24 cellular contexts compared by ENCODE assay signal in genomic region chr22:47564651-47565050, GRCh38.
DNase-seq lines count a peak whose midpoint lies in the region; ATAC-seq and TF ChIP-seq lines count a peak whose summit lies in the region.
"Had no signal": no experiment of that assay in that cellular context is flagged by ENCODE, and none has a peak within 500 bp of the region (broad histone marks: within the 10 kb centered on the region; RNA-seq: fewer than 3 reads in every experiment).

No MANE protein-coding gene starts in this region.

- H3K9ac ChIP-seq in BLaER1 (no peak overlapping the region), DND-41 (ENCODE audit: low read depth, low read length) (no peak overlapping the region)
- H3K9ac ChIP-seq: KMS-11 had no signal

- H3K9me3 ChIP-seq in BLaER1: no peaks in the 10 kb centered on the region
- no peaks in the 10 kb centered on the region for H3K9me3 ChIP-seq in DND-41 (ENCODE audit: insufficient read depth, low read length, severe bottlenecking)
- H3K9me3 ChIP-seq: body of pancreas, lower lobe of right lung, prostate gland, suprapubic skin, vagina had no signal

- H3K4me3 ChIP-seq in BLaER1 (no peak overlapping the region), DND-41 (ENCODE audit: low read depth in 1 of 2, low read length in 2 of 2) (no peak overlapping the region)
- H3K4me3 ChIP-seq: body of pancreas, lower lobe of right lung, prostate gland, suprapubic skin, vagina had no signal

- no peak for ATAC-seq in DND-41 (ENCODE audit: insufficient read depth, low read depth)
- ATAC-seq: body of pancreas, foreskin keratinocyte, HCT116 had no signal

- H3K4me1 Mint-ChIP-seq in CD14-positive monocyte: no peaks in the 10 kb centered on the region
- H3K4me1 Mint-ChIP-seq: activated CD4-positive, alpha-beta T cell treated with anti-CD3 and anti-CD28 coated beads, Interleukin-2, amount 10 ng/mL, durations not matched to agents 7 days and 5 days had no signal

- H3K36me3 ChIP-seq in BLaER1: no peaks in the 10 kb centered on the region
- H3K36me3 ChIP-seq in DND-41 (ENCODE audit: insufficient read depth, low read length): no peaks in the 10 kb centered on the region
- H3K36me3 ChIP-seq: lower lobe of right lung, prostate gland, suprapubic skin, vagina had no signal

- H3K4me3 Mint-ChIP-seq in CD14-positive monocyte: no peak overlapping the region
- H3K4me3 Mint-ChIP-seq: activated CD4-positive, alpha-beta T cell treated with anti-CD3 and anti-CD28 coated beads, Interleukin-2, amount 10 ng/mL, durations not matched to agents 7 days and 5 days; CD4-positive, alpha-beta memory T cell had no signal

- no peaks in the 10 kb centered on the region for H3K36me3 Mint-ChIP-seq in CD14-positive monocyte
- H3K36me3 Mint-ChIP-seq: CD4-positive, alpha-beta memory T cell had no signal

- peaks cover 30% of the 10 kb centered on the region for H3K4me1 ChIP-seq in BLaER1
- no peaks in the 10 kb centered on the region for H3K4me1 ChIP-seq in DND-41 (ENCODE audit: insufficient read depth, low read length)
- H3K4me1 ChIP-seq: body of pancreas, foreskin keratinocyte, lower lobe of right lung, prostate gland, suprapubic skin, vagina had no signal

- no peak overlapping the region for H3K27ac Mint-ChIP-seq in CD14-positive monocyte
- H3K27ac Mint-ChIP-seq: activated CD4-positive, alpha-beta T cell treated with anti-CD3 and anti-CD28 coated beads, Interleukin-2, amount 10 ng/mL, durations not matched to agents 7 days and 5 days; CD4-positive, alpha-beta memory T cell had no signal

- H3K27ac ChIP-seq in BLaER1 (no peak overlapping the region), DND-41 (ENCODE audit: low read length) (no peak overlapping the region)
- H3K27ac ChIP-seq: body of pancreas, foreskin keratinocyte, KMS-11, lower lobe of right lung, prostate gland, suprapubic skin, vagina had no signal

- H3K4me2 ChIP-seq in BLaER1: peak overlapping the region; percentile 60
- H3K4me2 ChIP-seq in DND-41 (ENCODE audit: insufficient read depth, low read length): no peak overlapping the region
- H3K4me2 ChIP-seq: KMS-11 had no signal

- peak; percentile 9 for DNase-seq in DND-41
- peak; percentile 51 for DNase-seq in NCI-H510A treated with DMSO at 0.1 percent for 48 hours (lab: John Stamatoyannopoulos, UW)
- peak; percentile 30 for DNase-seq in left kidney (ENCODE audit: low read depth, low spot score)
- no peak for DNase-seq in NCI-H526 (lab: John Stamatoyannopoulos, UW)
- DNase-seq in T-helper 2 cell: no peak
- no peak for DNase-seq in CD14-positive monocyte (ENCODE audit: low spot score)
- DNase-seq: activated CD4-positive, alpha-beta T cell treated with anti-CD3 and anti-CD28 coated beads, Interleukin-2, amount 10 ng/mL, durations not matched to agents 7 days and 5 days; activated effector memory CD4-positive, alpha-beta T cell treated with anti-CD3 and anti-CD28 coated beads, Interleukin-2, amount 50 U/mL, for 16 hours; body of pancreas; CD4-positive, alpha-beta memory T cell; DMS79 treated with DMSO at 0.1 percent for 48 hours; foreskin keratinocyte; lower lobe of right lung; NCI-H2029 treated with DMSO at 0.1 percent for 48 hours; NCI-H774; OCI-M1; SIG-M5; T-helper 1 cell had no signal

- H4K20me1 ChIP-seq in BLaER1 (no peaks in the 10 kb centered on the region), DND-41 (ENCODE audit: insufficient read depth, low read length) (no peaks in the 10 kb centered on the region)

- TF ChIP-seq CTCF in DND-41 (IDR thresholded peaks at IDR 0.05; ENCODE audit: borderline replicate concordance, extremely low read depth, low read length, poor library complexity, severe bottlenecking): no peak
- TF ChIP-seq CTCF in CD14-positive monocyte (IDR thresholded peaks at IDR 0.05): no peak

- no peaks in the 10 kb centered on the region for H3K79me2 ChIP-seq in DND-41 (ENCODE audit: insufficient read depth, low read length)

- H2AFZ ChIP-seq in DND-41 (ENCODE audit: low read depth, low read length): no peak overlapping the region

- H3K27me3 ChIP-seq in BLaER1 (no peaks in the 10 kb centered on the region), DND-41 (ENCODE audit: insufficient read depth, low read length, poor library complexity) (no peaks in the 10 kb centered on the region)
- H3K27me3 ChIP-seq: body of pancreas, foreskin keratinocyte, vagina had no signal

- H3K9me3 Mint-ChIP-seq in CD14-positive monocyte: peaks cover 0 to 2% (median 0%) of the 10 kb centered on the region in 7 donors
- H3K9me3 Mint-ChIP-seq: activated CD4-positive, alpha-beta T cell treated with anti-CD3 and anti-CD28 coated beads, Interleukin-2, amount 10 ng/mL, durations not matched to agents 7 days and 5 days had no signal

- peaks cover 0 to 7% (median 0%) of the 10 kb centered on the region in 3 donors for H3K27me3 Mint-ChIP-seq in CD14-positive monocyte (ENCODE audit: low read depth in 3 of 3)
- H3K27me3 Mint-ChIP-seq: activated CD4-positive, alpha-beta T cell treated with anti-CD3 and anti-CD28 coated beads, Interleukin-2, amount 10 ng/mL, durations not matched to agents 7 days and 5 days; CD4-positive, alpha-beta memory T cell had no signal

- intact Hi-C loops in CD14-positive monocyte (cut with micrococcal nuclease): no loop called here

Comparison
In these comparisons a context has a peak if more than half of its experiments do, and no peak if none do; other contexts are left out.
1. DNase-seq: peak in DND-41 (single experiment), NCI-H510A treated with DMSO at 0.1 percent for 48 hours (single experiment) and left kidney (single experiment); none in NCI-H526 (0 of 2), T-helper 2 cell (0 of 5) and CD14-positive monocyte (single experiment).